7 cellular contexts compared by ENCODE assay signal in genomic region chr3:10758304-10759037, GRCh38. TPM values are rescaled to one million over a fixed set of nuclear protein-coding genes. Genes with fewer than 3 reads are reported as not detected.
A peak's percentile ranks its signal among the peaks of the same experiment; 100 is the strongest.
DNase-seq lines count a peak whose midpoint lies in the region; ATAC-seq and TF ChIP-seq lines count a peak whose summit lies in the region.

No MANE protein-coding gene starts in this region.

- no peak overlapping the region for H3K27ac ChIP-seq in testis

- no peaks in the 10 kb centered on the region for H3K4me1 ChIP-seq in testis

- POLR2A ChIA-PET in activated CD8-positive, alpha-beta T cell treated with anti-CD3 and anti-CD28 coated beads, Interleukin-2, amount 10 ng/mL, durations not matched to agents 7 days and 5 days (lab: Charles Lee), result no interaction called here
- POLR2A ChIA-PET in naive thymus-derived CD8-positive, alpha-beta T cell (lab: Charles Lee), result no interaction called here

- 47 to 52% methylated on average over 9 to 14 of the region's 14 CpGs for WGBS in testis, 2 donors

- DNase-seq in GM06990 (ENCODE audit: extremely low read depth, insufficient read length), result no peak
- DNase-seq in NCI-H69 (lab: John Stamatoyannopoulos, UW), result peak; percentile 61
- peak; percentile 59 for DNase-seq in activated CD8-positive, alpha-beta T cell treated with anti-CD3 and anti-CD28 coated beads, Interleukin-2, amount 10 ng/mL, durations not matched to agents 7 days and 5 days
- peak in 9 of 10 donors; percentile 11 to 67 (median 25) for DNase-seq in naive thymus-derived CD8-positive, alpha-beta T cell
- peak; percentile 70 for DNase-seq in testis

- peak; percentile 70 for ATAC-seq in HG02870 (IDR thresholded peaks at IDR 0.05; ENCODE audit: unreplicated experiment)
- peak; percentile 84 for ATAC-seq in activated CD8-positive, alpha-beta T cell treated with anti-CD3 and anti-CD28 coated beads, Interleukin-2, amount 10 ng/mL, durations not matched to agents 7 days and 5 days
- ATAC-seq in esophagus mucosa, result peak; percentile 90
- peak; percentile 61 to 64 for ATAC-seq in naive thymus-derived CD8-positive, alpha-beta T cell

- H3K9me3 Mint-ChIP-seq in activated CD8-positive, alpha-beta T cell treated with anti-CD3 and anti-CD28 coated beads, Interleukin-2, amount 10 ng/mL, durations not matched to agents 7 days and 5 days (ENCODE audit: insufficient read depth), result no peaks in the 10 kb centered on the region
- H3K9me3 Mint-ChIP-seq in naive thymus-derived CD8-positive, alpha-beta T cell, result peaks cover 0 to 13% (median 0%) of the 10 kb centered on the region in 9 donors

- peaks cover 5% of the 10 kb centered on the region for H3K27me3 Mint-ChIP-seq in activated CD8-positive, alpha-beta T cell treated with anti-CD3 and anti-CD28 coated beads, Interleukin-2, amount 10 ng/mL, durations not matched to agents 7 days and 5 days (ENCODE audit: low read depth)
- peaks cover 21 to 79% (median 40%) of the 10 kb centered on the region in 5 donors for H3K27me3 Mint-ChIP-seq in naive thymus-derived CD8-positive, alpha-beta T cell

- no peaks in the 10 kb centered on the region for H3K4me1 Mint-ChIP-seq in activated CD8-positive, alpha-beta T cell treated with anti-CD3 and anti-CD28 coated beads, Interleukin-2, amount 10 ng/mL, durations not matched to agents 7 days and 5 days (ENCODE audit: low read depth)
- H3K4me1 Mint-ChIP-seq in naive thymus-derived CD8-positive, alpha-beta T cell, result no peaks in the 10 kb centered on the region

- H3K4me3 ChIP-seq in GM06990 (replicated peaks; ENCODE audit: low read depth, low read length) (no peak overlapping the region), testis (no peak overlapping the region)

- no peaks in the 10 kb centered on the region; the same call in 1 of the 2 replicates for H3K27me3 ChIP-seq in GM06990 (replicated peaks; ENCODE audit: control insufficient read depth, insufficient read depth, low read length)
- no peaks in the 10 kb centered on the region for H3K27me3 ChIP-seq in testis

- TF ChIP-seq CTCF in GM06990 (IDR thresholded peaks at IDR 0.05; ENCODE audit: insufficient read depth, low read length, poor library complexity, severe bottlenecking) (peak; percentile 83), testis (IDR thresholded peaks at IDR 0.05) (peak; percentile 63 to 78 (median 68))

- no peak for TF ChIP-seq POLR2A in testis (IDR thresholded peaks at IDR 0.05)

- CTCF ChIA-PET in activated CD8-positive, alpha-beta T cell treated with anti-CD3 and anti-CD28 coated beads, Interleukin-2, amount 10 ng/mL, durations not matched to agents 7 days and 5 days (lab: Charles Lee), result interaction anchor here (0.7 to 2.3 kb wide), 11 partner anchors 9 to 576 kb away, joined by 3 to 14 read pairs (median 4); no protein-coding TSS in a partner anchor

- intact Hi-C loops in testis (cut with DNase I; ENCODE audit: low total_unique reads), result loop anchor here (5.0 to 10.0 kb wide), 2 partner anchors 184 to 296 kb away; no protein-coding TSS in a partner anchor

- H3K36me3 ChIP-seq in GM06990 (ENCODE audit: control insufficient read depth, insufficient read depth, low read length), result no peaks in the 10 kb centered on the region
- H3K36me3 ChIP-seq in testis (ENCODE audit: low read depth, missing control alignments), result no peaks in the 10 kb centered on the region

- H3K4me3 Mint-ChIP-seq in activated CD8-positive, alpha-beta T cell treated with anti-CD3 and anti-CD28 coated beads, Interleukin-2, amount 10 ng/mL, durations not matched to agents 7 days and 5 days, result no peak overlapping the region
- no peak overlapping the region for H3K4me3 Mint-ChIP-seq in naive thymus-derived CD8-positive, alpha-beta T cell

- no peaks in the 10 kb centered on the region for H3K9me3 ChIP-seq in testis

- H3K36me3 Mint-ChIP-seq in activated CD8-positive, alpha-beta T cell treated with anti-CD3 and anti-CD28 coated beads, Interleukin-2, amount 10 ng/mL, durations not matched to agents 7 days and 5 days (ENCODE audit: low read depth), result no peaks in the 10 kb centered on the region
- H3K36me3 Mint-ChIP-seq in naive thymus-derived CD8-positive, alpha-beta T cell, result peaks cover 0 to 6% (median 0%) of the 10 kb centered on the region in 3 donors

- no peak overlapping the region for H3K27ac Mint-ChIP-seq in activated CD8-positive, alpha-beta T cell treated with anti-CD3 and anti-CD28 coated beads, Interleukin-2, amount 10 ng/mL, durations not matched to agents 7 days and 5 days
- no peak overlapping the region for H3K27ac Mint-ChIP-seq in naive thymus-derived CD8-positive, alpha-beta T cell

RNA-seq across cellular contexts. Expression of gene SLC6A11, which starts 57.6 kb away (rescaled TPM):
- not detected for total RNA-seq in activated CD8-positive, alpha-beta T cell treated with anti-CD3 and anti-CD28 coated beads, Interleukin-2, amount 10 ng/mL, durations not matched to agents 7 days and 5 days
- total RNA-seq in esophagus mucosa (7.8 TPM), testis (1 to 10 TPM; 3.9 to 6.9 TPM)
- total RNA-seq in naive thymus-derived CD8-positive, alpha-beta T cell, result not detected
- not detected for polyA plus RNA-seq in naive thymus-derived CD8-positive, alpha-beta T cell
- polyA plus RNA-seq in testis (ENCODE audit: insufficient read depth, low read depth, low replicate concordance), result 2.0 TPM
